ENCODE assay signal across 28 cellular contexts in the genomic region with DNA sequence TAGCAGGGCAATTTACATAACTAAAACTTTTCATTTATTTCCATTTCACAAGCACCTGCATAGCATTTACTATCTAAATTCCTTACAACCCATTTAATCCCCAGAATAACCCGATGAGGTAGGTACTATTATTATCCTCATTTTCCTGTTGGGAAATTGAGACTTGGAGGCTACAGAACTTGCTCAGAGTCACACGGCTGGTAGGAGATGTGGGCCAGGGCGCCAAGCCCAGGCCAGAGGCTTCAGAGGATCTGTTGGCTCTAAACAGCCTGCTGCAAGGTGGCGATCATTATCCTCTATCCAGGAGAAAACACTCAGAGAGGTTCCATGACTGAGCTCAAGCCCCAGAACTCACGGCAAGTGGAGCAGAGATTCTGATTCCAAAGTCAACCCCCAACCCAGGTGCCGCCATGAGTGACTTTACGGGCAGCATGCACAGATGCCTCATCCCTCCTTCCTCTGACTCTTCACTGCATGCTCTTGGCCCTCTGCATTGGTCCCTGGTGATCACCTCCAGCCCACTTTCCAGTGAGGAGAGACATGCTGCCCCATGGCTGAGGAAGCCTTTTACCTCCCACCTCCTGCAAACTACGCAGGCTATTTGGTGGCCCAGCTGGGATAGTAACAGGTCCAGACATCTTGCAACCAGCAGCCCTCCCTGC.
"Had no signal": no experiment of that assay in that cellular context is flagged by ENCODE, and none has a peak within 500 bp of the region (broad histone marks: within the 10 kb centered on the region; RNA-seq: fewer than 3 reads in every experiment).

No MANE protein-coding gene starts in this region.

- H3K36me3 ChIP-seq: breast epithelium, gastroesophageal sphincter, left lung, sigmoid colon, suprapubic skin, tibial nerve had no signal

- H3K27me3 ChIP-seq: gastroesophageal sphincter, left lung, sigmoid colon, suprapubic skin, tibial nerve had no signal

- H3K4me2 ChIP-seq: smooth muscle cell had no signal

- DNase-seq: activated B cell treated with CpG ODN at 0.5 μM for 24 hours; activated CD4-positive, alpha-beta T cell treated with anti-CD3 and anti-CD28 coated beads, Interleukin-2, amount 50 U/mL, for 1 hour; activated CD8-positive, alpha-beta T cell treated with anti-CD3 and anti-CD28 coated beads for 36 hours; activated gamma-delta T cell treated with Interleukin-2 at 50 U/mL for 16 hours; activated T-cell treated with anti-CD3 and anti-CD28 coated beads, Interleukin-2, amount 50 U/mL, for 4 hours; dermis blood vessel endothelial cell; effector CD8-positive, alpha-beta T cell; hypothalamus; kidney glomerular epithelial cell; left lung; mucosa of descending colon; sigmoid colon; stimulated activated CD4-positive, alpha-beta T cell treated with anti-CD3 and anti-CD28 coated beads, Interleukin-1b, Interleukin-23, amount 100 ng/mL, for 48 hours; stimulated activated CD4-positive, alpha-beta T cell treated with anti-CD3 and anti-CD28 coated beads, Interleukin-4, amount 100 ng/mL, for 4 hours; stimulated activated CD8-positive, alpha-beta memory T cell treated with anti-CD3 and anti-CD28 coated beads, Interleukin-4, amount 100 ng/mL, for 48 hours; stimulated activated naive B cell treated with anti-CD40 and anti-IgM and Interleukin-4, amounts not matched to agents 10 μg/mL and 1 μg/mL and 100 μg/mL, for 72 hours; T-cell had no signal

- H3K9me3 Mint-ChIP-seq: activated T-cell treated with anti-CD3 and anti-CD28 coated beads, Interleukin-2, amount 50 U/mL, for 4 hours; central memory CD8-positive, alpha-beta T cell; natural killer cell treated with Interleukin-12 subunit alpha and Interleukin-12 subunit beta and Interleukin-15 and Interleukin-18, amount 100 ng/mL, for 72 hours; T-helper 2 cell treated with Interferon-gamma antibody and Interleukin-4, amounts not matched to agents 5 μg/mL and 100 μg/mL, for 36 hours had no signal

- H3K36me3 Mint-ChIP-seq: natural killer cell treated with Interleukin-12 subunit alpha and Interleukin-12 subunit beta and Interleukin-15 and Interleukin-18, amount 100 ng/mL, for 72 hours; T-cell had no signal

- H3K4me3 ChIP-seq: breast epithelium, gastroesophageal sphincter, left lung, mucosa of descending colon, sigmoid colon, smooth muscle cell, suprapubic skin, tibial nerve had no signal

- H3K4me3 Mint-ChIP-seq: activated B cell treated with CpG ODN at 0.5 μM for 24 hours; activated CD8-positive, alpha-beta T cell treated with anti-CD3 and anti-CD28 coated beads for 36 hours; activated T-cell treated with anti-CD3 and anti-CD28 coated beads, Interleukin-2, amount 50 U/mL, for 4 hours; activated T-helper 17 cell treated with anti-CD3 and anti-CD28 coated beads, Interleukin-2, amount 50 U/mL, for 72 hours; central memory CD8-positive, alpha-beta T cell; natural killer cell treated with Interleukin-12 subunit alpha and Interleukin-12 subunit beta and Interleukin-15 and Interleukin-18, amount 100 ng/mL, for 72 hours; stimulated activated naive B cell treated with anti-CD40 and anti-IgM and Interleukin-4, amounts not matched to agents 10 μg/mL and 1 μg/mL and 100 μg/mL, for 72 hours; T-cell; T-helper 2 cell treated with Interferon-gamma antibody and Interleukin-4, amounts not matched to agents 5 μg/mL and 100 μg/mL, for 36 hours had no signal

- H3K4me1 ChIP-seq: breast epithelium, gastroesophageal sphincter, left lung, sigmoid colon, suprapubic skin, tibial nerve had no signal

- H3K27ac Mint-ChIP-seq: activated B cell treated with CpG ODN at 0.5 μM for 24 hours; activated CD8-positive, alpha-beta T cell treated with anti-CD3 and anti-CD28 coated beads for 36 hours; activated T-helper 17 cell treated with anti-CD3 and anti-CD28 coated beads, Interleukin-2, amount 50 U/mL, for 72 hours; natural killer cell treated with Interleukin-12 subunit alpha and Interleukin-12 subunit beta and Interleukin-15 and Interleukin-18, amount 100 ng/mL, for 72 hours; stimulated activated naive B cell treated with anti-CD40 and anti-IgM and Interleukin-4, amounts not matched to agents 10 μg/mL and 1 μg/mL and 100 μg/mL, for 72 hours; T-cell; T-helper 2 cell treated with Interferon-gamma antibody and Interleukin-4, amounts not matched to agents 5 μg/mL and 100 μg/mL, for 36 hours had no signal

- H3K27me3 Mint-ChIP-seq: activated CD8-positive, alpha-beta T cell treated with anti-CD3 and anti-CD28 coated beads for 36 hours; central memory CD8-positive, alpha-beta T cell; stimulated activated naive B cell treated with anti-CD40 and anti-IgM and Interleukin-4, amounts not matched to agents 10 μg/mL and 1 μg/mL and 100 μg/mL, for 72 hours had no signal

- H3K4me1 Mint-ChIP-seq: activated B cell treated with CpG ODN at 0.5 μM for 24 hours; activated T-helper 17 cell treated with anti-CD3 and anti-CD28 coated beads, Interleukin-2, amount 50 U/mL, for 72 hours; central memory CD8-positive, alpha-beta T cell; T-cell had no signal

- ATAC-seq: activated CD8-positive, alpha-beta T cell treated with anti-CD3 and anti-CD28 coated beads for 36 hours; activated naive CD4-positive, alpha-beta T cell treated with anti-CD3 and anti-CD28 coated beads, Interleukin-2, amount 50 U/mL, for 72 hours; activated T-cell treated with anti-CD3 and anti-CD28 coated beads, Interleukin-2, amount 50 U/mL, for 4 hours; activated T-helper 17 cell treated with anti-CD3 and anti-CD28 coated beads, Interleukin-2, amount 50 U/mL, for 72 hours; gastroesophageal sphincter; left lung; mucosa of descending colon; natural killer cell treated with Interleukin-12 subunit alpha and Interleukin-12 subunit beta and Interleukin-15 and Interleukin-18, amount 100 ng/mL, for 72 hours; stimulated activated naive B cell treated with anti-CD40 and anti-IgM and Interleukin-4, amounts not matched to agents 10 μg/mL and 1 μg/mL and 100 μg/mL, for 72 hours; T-cell had no signal

- H3K27ac ChIP-seq: breast epithelium, epithelial cell of prostate, gastroesophageal sphincter, left lung, sigmoid colon, suprapubic skin, tibial nerve had no signal

- H3K9me3 ChIP-seq: breast epithelium, gastroesophageal sphincter, left lung, mucosa of descending colon, sigmoid colon, suprapubic skin, tibial nerve had no signal
